Comparison of ENCODE assay signal across 14 cellular contexts in genomic region chr5:101346447-101346846, GRCh38.
A peak's percentile ranks its signal among the peaks of the same experiment; 100 is the strongest.
DNase-seq lines count a peak whose midpoint lies in the region; ATAC-seq and TF ChIP-seq lines count a peak whose summit lies in the region.
"Had no signal": no experiment of that assay in that cellular context is flagged by ENCODE, and none has a peak within 500 bp of the region (broad histone marks: within the 10 kb centered on the region; RNA-seq: fewer than 3 reads in every experiment).

No MANE protein-coding gene starts in this region.

- no peaks in the 10 kb centered on the region for H3K4me1 ChIP-seq in MM.1S (ENCODE audit: low read length)
- no peaks in the 10 kb centered on the region for H3K4me1 ChIP-seq in testis
- H3K4me1 ChIP-seq: A549, Caco-2 had no signal

- H3K36me3 ChIP-seq in MM.1S (replicated peaks; ENCODE audit: insufficient read depth, low read length) (no peaks in the 10 kb centered on the region), testis (ENCODE audit: low read depth, missing control alignments) (no peaks in the 10 kb centered on the region)

- intact Hi-C loops in posterior vena cava (cut with DNase I) (no loop called here), testis (cut with DNase I; ENCODE audit: low total_unique reads) (no loop called here)

- H3K9me2 ChIP-seq in MM.1S (replicated peaks; ENCODE audit: insufficient read depth, low read length): no peaks in the 10 kb centered on the region

- WGBS in testis, 2 donors: 79 to 88% methylated on average over 7 to 8 of the region's 8 CpGs

- DNase-seq in MM.1S: peak; percentile 38
- peak; percentile 62 for DNase-seq in posterior vena cava (ENCODE audit: low spot score)
- DNase-seq in testis: no peak
- no peak for DNase-seq in GM20000 (ENCODE audit: low spot score)
- DNase-seq in KBM-7: no peak
- DNase-seq: Caco-2; CD8-positive, alpha-beta T cell; GF-D8; GM23248; IMR-90; KG1 had no signal

- H3K4me3 ChIP-seq in MM.1S (ENCODE audit: low read length) (no peak overlapping the region), testis (no peak overlapping the region)
- H3K4me3 ChIP-seq: A549, GM23248 had no signal

- no peaks in the 10 kb centered on the region for H3F3A ChIP-seq in MM.1S (ENCODE audit: insufficient read depth, low read length)

- no peak for TF ChIP-seq CTCF in MM.1S (IDR thresholded peaks at IDR 0.05; ENCODE audit: low read length)
- no peak for TF ChIP-seq CTCF in testis (IDR thresholded peaks at IDR 0.05)
- TF ChIP-seq CTCF in GM20000 (IDR thresholded peaks at IDR 0.05; ENCODE audit: extremely low read depth, missing control alignments): no peak

- ATAC-seq in HG03095 (IDR thresholded peaks at IDR 0.05; ENCODE audit: unreplicated experiment): peak; percentile 11
- ATAC-seq: CD8-positive, alpha-beta T cell; HCT116 had no signal

- H3K4me2 ChIP-seq in MM.1S (ENCODE audit: low read depth, low read length): no peak overlapping the region
- H3K4me2 ChIP-seq: A549 had no signal

- H3K79me2 ChIP-seq in MM.1S (ENCODE audit: low read length): no peaks in the 10 kb centered on the region

- TF ChIP-seq POLR2A in testis (IDR thresholded peaks at IDR 0.05): no peak

- no peak overlapping the region for H3K27ac ChIP-seq in MM.1S (ENCODE audit: low read length)
- H3K27ac ChIP-seq in testis: no peak overlapping the region
- H3K27ac ChIP-seq: A549, GM23248 had no signal

- no peaks in the 10 kb centered on the region for H3K27me3 ChIP-seq in MM.1S (replicated peaks; ENCODE audit: insufficient read depth, low read length)
- no peaks in the 10 kb centered on the region for H3K27me3 ChIP-seq in testis

- in situ Hi-C loops in KBM-7 (cut with MboI; ENCODE audit: low pct_unique_long_range_greater_than_20kb, low sequenced_read_pairs): no loop called here

- H2AFZ ChIP-seq in MM.1S (ENCODE audit: low read length): no peak overlapping the region; the same call in 1 of the 2 replicates
- H2AFZ ChIP-seq: GM23248 had no signal

- H4K20me1 ChIP-seq in MM.1S (ENCODE audit: insufficient read depth, low read length): no peaks in the 10 kb centered on the region

- H3K9me3 ChIP-seq in MM.1S (replicated peaks; ENCODE audit: insufficient read depth, low read length) (no peaks in the 10 kb centered on the region), testis (no peaks in the 10 kb centered on the region)
- H3K9me3 ChIP-seq: Caco-2 had no signal

- H3K9ac ChIP-seq in MM.1S (ENCODE audit: low read length): no peak overlapping the region
- H3K9ac ChIP-seq: GM23248 had no signal

Comparison
In these comparisons a context has a peak if more than half of its experiments do, and no peak if none do; other contexts are left out.
1. DNase-seq: peak in MM.1S (single experiment) and posterior vena cava (single experiment); none in testis (single experiment), GM20000 (single experiment) and KBM-7 (single experiment).